8 cellular contexts compared by ENCODE assay signal in genomic region chr10:61901829-61902447, GRCh38. TPM values are rescaled to one million over a fixed set of nuclear protein-coding genes. Genes with fewer than 3 reads are reported as not detected.
DNase-seq lines count a peak whose midpoint lies in the region; ATAC-seq and TF ChIP-seq lines count a peak whose summit lies in the region.

No MANE protein-coding gene starts in this region.

- H3K9me2 ChIP-seq in OCI-LY1 (ENCODE audit: low read depth, low read length) = no peaks in the 10 kb centered on the region

- 0% methylated on average over 3 to 9 of the region's 14 CpGs for WGBS in mesodermal cell (ENCODE audit: insufficient coverage in 2 of 2), 2 experiments

- H3K27me3 ChIP-seq in OCI-LY1 (ENCODE audit: insufficient read depth, low read length) = no peaks in the 10 kb centered on the region
- no peaks in the 10 kb centered on the region for H3K27me3 ChIP-seq in uterus

- DNase-seq in DMS 273 (lab: John Stamatoyannopoulos, UW; ENCODE audit: unreplicated experiment) (peak; percentile 66), DMS 273 treated with DMSO at 0.1 percent for 48 hours (lab: John Stamatoyannopoulos, UW) (no peak), dermis blood vessel endothelial cell (peak; percentile 47), uterus (peak in 1 of 2 donors; percentile 22)
- no peak for DNase-seq in activated CD4-positive, CD25-positive, alpha-beta regulatory T cell treated with anti-CD3 and anti-CD28 coated beads, Interleukin-2, amount 50 U/mL, for 72 hours

- ATAC-seq in GM21390 (IDR thresholded peaks at IDR 0.05; ENCODE audit: unreplicated experiment) = no peak

- H2AFZ ChIP-seq in OCI-LY1 (ENCODE audit: low read length) = no peak overlapping the region

- peaks cover 36% of the 10 kb centered on the region for H3K79me2 ChIP-seq in OCI-LY1 (ENCODE audit: insufficient read depth, low read length)

- H3K4me3 ChIP-seq in OCI-LY1 (ENCODE audit: low read depth, low read length, poor library complexity, severe bottlenecking) (peak overlapping the region; percentile 90), mesodermal cell (ENCODE audit: extremely low read depth, insufficient read depth, low read length, poor library complexity, severe bottlenecking) (peak overlapping the region; percentile 71), uterus (peak overlapping the region; percentile 75 to 83)

- H3K36me3 ChIP-seq in OCI-LY1 (ENCODE audit: insufficient read depth, low read length) (peaks cover 8% of the 10 kb centered on the region; the same call in 1 of the 2 replicates), mesodermal cell (ENCODE audit: control insufficient read depth, insufficient read depth, low read length) (no peaks in the 10 kb centered on the region), uterus (no peaks in the 10 kb centered on the region)

- peak overlapping the region; percentile 98 for H3K27ac ChIP-seq in OCI-LY1 (ENCODE audit: low read depth, low read length, poor library complexity, severe bottlenecking)
- H3K27ac ChIP-seq in mesodermal cell (ENCODE audit: low read depth, low read length, severe bottlenecking) = peak overlapping the region; percentile 38
- H3K27ac ChIP-seq in uterus = peak overlapping the region; percentile 98 to 100

- peak overlapping the region; percentile 90 for H3K9ac ChIP-seq in OCI-LY1 (ENCODE audit: low read length)

- intact Hi-C loops in uterus (cut with DNase I; ENCODE audit: low total_unique reads) = loop anchor here (10.0 kb wide), 1 partner anchor 123 kb away; no protein-coding TSS in a partner anchor

- 0 out of 2 replicates have a peak, but pooled peaks cover 3% of the 10 kb centered on the region for H3F3A ChIP-seq in OCI-LY1 (ENCODE audit: insufficient read depth, low read length)

- TF ChIP-seq POLR2A in uterus (IDR thresholded peaks at IDR 0.05) = no peak

- no peak for TF ChIP-seq CTCF in OCI-LY1 (IDR thresholded peaks at IDR 0.05; ENCODE audit: low read length)
- no peak for TF ChIP-seq CTCF in uterus (IDR thresholded peaks at IDR 0.05)

- no peaks in the 10 kb centered on the region for H4K20me1 ChIP-seq in OCI-LY1 (ENCODE audit: insufficient read depth, low read length)

- H3K4me2 ChIP-seq in OCI-LY1 (ENCODE audit: low read length) = peak overlapping the region; percentile 82

- H3K4me1 ChIP-seq in OCI-LY1 (ENCODE audit: insufficient read depth, low read length, severe bottlenecking) (peaks cover 61% of the 10 kb centered on the region), mesodermal cell (ENCODE audit: control insufficient read depth, insufficient read depth, low read length, poor library complexity, severe bottlenecking) (peaks cover 33% of the 10 kb centered on the region), uterus (peaks cover 0 to 4% of the 10 kb centered on the region in 2 donors)

- H3K9me3 ChIP-seq in OCI-LY1 (ENCODE audit: low read length) (no peaks in the 10 kb centered on the region), mesodermal cell (ENCODE audit: control insufficient read depth, low read length) (no peaks in the 10 kb centered on the region), uterus (no peaks in the 10 kb centered on the region)

RNA-seq across cellular contexts. Expression of gene ARID5B, which starts 0.4 kb away (rescaled TPM):
- total RNA-seq in dermis blood vessel endothelial cell (14.0 and 16.1 TPM in 2 replicates), uterus (10 to 100 TPM; 38.7 to 64.1 (median 56.6) TPM)
- 15.7 TPM for polyA plus RNA-seq in mesodermal cell (2013, experiment 1 of 2)
- polyA plus RNA-seq in mesodermal cell (2013, experiment 2 of 2) = 13.2 TPM

Comparison
In these comparisons a context has a peak if more than half of its experiments do, and no peak if none do; other contexts are left out.
1. DNase-seq: peak in DMS 273 (single experiment) and dermis blood vessel endothelial cell (single experiment); none in DMS 273 treated with DMSO at 0.1 percent for 48 hours (single experiment) and activated CD4-positive, CD25-positive, alpha-beta regulatory T cell treated with anti-CD3 and anti-CD28 coated beads, Interleukin-2, amount 50 U/mL, for 72 hours (single experiment).
2. H3K27ac ChIP-seq: peak in every context shown above with its lines; median percentile 99 in uterus; 98 in OCI-LY1; 38 in mesodermal cell.
3. Peak in every context shown above with its lines, with median percentiles within 50 percentile points of each other: H3K4me3 ChIP-seq.